ENCODE assay signal across 8 cellular contexts in genomic region chr11:45083544-45084087, GRCh38.
A peak's percentile ranks its signal among the peaks of the same experiment; 100 is the strongest.
DNase-seq lines count a peak whose midpoint lies in the region; ATAC-seq, FAIRE-seq and TF ChIP-seq lines count a peak whose summit lies in the region.

No MANE protein-coding gene starts in this region.

- DNase-seq in adrenal gland (peak in 2 of 7 donors; percentile 37), left kidney (ENCODE audit: low read depth, low spot score) (peak; percentile 45), NCI-H146 treated with DMSO at 0.1 percent for 48 hours (lab: John Stamatoyannopoulos, UW; ENCODE audit: unreplicated experiment) (no peak), frontal cortex (ENCODE audit: low spot score in 2 of 2) (no peak)

- no peak overlapping the region for H3K4me3 ChIP-seq in BLaER1 treated with 17β-estradiol and CSF1 and Interleukin-3, amounts not matched to agents 10 nM and 100 nM
- H3K4me3 ChIP-seq in HEK293 (ENCODE audit: low read depth, low read length) (no peak overlapping the region), adrenal gland (no peak overlapping the region)

- peaks cover 84 to 100% (median 97%) of the 10 kb centered on the region in 10 experiments for H3K4me1 ChIP-seq in BLaER1 treated with 17β-estradiol and CSF1 and Interleukin-3, amounts not matched to agents 10 nM and 100 nM
- H3K4me1 ChIP-seq in HEK293 (ENCODE audit: control insufficient read depth, insufficient read depth, low read length), result no peaks in the 10 kb centered on the region
- peaks cover under 1 to 17% of the 10 kb centered on the region in 2 donors for H3K4me1 ChIP-seq in adrenal gland (replicated peaks in 1 of 2)

- POLR2A ChIA-PET in HEK293 (lab: Yijun Ruan, JAX), result no interaction called here

- H3K4me2 ChIP-seq in BLaER1 treated with 17β-estradiol and CSF1 and Interleukin-3, amounts not matched to agents 10 nM and 100 nM, result peak overlapping the region; percentile 76 to 95 (median 89)

- H3K27ac ChIP-seq in BLaER1 treated with 17β-estradiol and CSF1 and Interleukin-3, amounts not matched to agents 10 nM and 100 nM, result peak overlapping the region in 9 of 11 experiments; percentile 48 to 93 (median 93); a peak in 17 of 22 replicates
- H3K27ac ChIP-seq in HEK293 (ENCODE audit: extremely low read depth, low read depth, low read length) (no peak overlapping the region), adrenal gland (no peak overlapping the region)

- FAIRE-seq in frontal cortex (lab: Jason Lieb, UNC), result no peak

- no peak for ATAC-seq in GM18861 (IDR thresholded peaks at IDR 0.05; ENCODE audit: unreplicated experiment)
- no peak for ATAC-seq in HG02840 (IDR thresholded peaks at IDR 0.05; ENCODE audit: low FRiP score, unreplicated experiment)

- TF ChIP-seq POLR2A in adrenal gland (IDR thresholded peaks at IDR 0.05), result no peak

- intact Hi-C loops in adrenal gland (cut with DNase I), result no loop called here

- H4K20me1 ChIP-seq in BLaER1 treated with 17β-estradiol and CSF1 and Interleukin-3, amounts not matched to agents 10 nM and 100 nM, result no peaks in the 10 kb centered on the region

- 20 to 32% (median 23%) methylated on average over 3 of the region's 3 CpGs for WGBS in adrenal gland, 4 donors

- H3K27me3 ChIP-seq in BLaER1 treated with 17β-estradiol and CSF1 and Interleukin-3, amounts not matched to agents 10 nM and 100 nM, result no peaks in the 10 kb centered on the region
- no peaks in the 10 kb centered on the region for H3K27me3 ChIP-seq in adrenal gland

- H3K36me3 ChIP-seq in BLaER1 treated with 17β-estradiol and CSF1 and Interleukin-3, amounts not matched to agents 10 nM and 100 nM, result no peaks in the 10 kb centered on the region
- H3K36me3 ChIP-seq in HEK293 (ENCODE audit: control insufficient read depth in 2 of 2, insufficient read depth in 1 of 2, low read length in 2 of 2) (no peaks in the 10 kb centered on the region), adrenal gland (replicated peaks in 1 of 2) (no peaks in the 10 kb centered on the region)

- peaks cover 0 to 9% (median 4%) of the 10 kb centered on the region in 11 experiments; a peak in 4 of 22 replicates for H3K9me3 ChIP-seq in BLaER1 treated with 17β-estradiol and CSF1 and Interleukin-3, amounts not matched to agents 10 nM and 100 nM (replicated peaks in 1 of 11)
- H3K9me3 ChIP-seq in HEK293 (ENCODE audit: control insufficient read depth, insufficient read depth, low read depth, low read length) (no peaks in the 10 kb centered on the region), adrenal gland (replicated peaks in 1 of 3) (no peaks in the 10 kb centered on the region)

- peak overlapping the region in 3 of 11 experiments; percentile 23 to 65 (median 52); a peak in 4 of 22 replicates for H3K9ac ChIP-seq in BLaER1 treated with 17β-estradiol and CSF1 and Interleukin-3, amounts not matched to agents 10 nM and 100 nM

- CTCF ChIA-PET in HEK293 (lab: Yijun Ruan, JAX), result interaction anchor here (0.6 to 2.1 kb wide), 8 partner anchors 20 to 152 kb away, joined by 3 to 6 read pairs (median 4); no protein-coding TSS in a partner anchor

- TF ChIP-seq CTCF in HEK293 (tag by site-specific recombination; IDR thresholded peaks at IDR 0.05) (no peak), adrenal gland (IDR thresholded peaks at IDR 0.05) (peak; percentile 14 to 42 (median 30))

TF ChIP-seq in HEK293, 187 proteins besides CTCF, POLR2A, EP300 and RAD21:
- peak; percentile 51; the same call in 1 of the 2 replicates for TF ChIP-seq ZNF26 (tag by site-specific recombination; IDR thresholded peaks at IDR 0.05)
- TF ChIP-seq ZFHX2 (tag by site-specific recombination; conservative IDR thresholded peaks at IDR 0.05), result peak; percentile 58
- TF ChIP-seq EGR2 (tag by site-specific recombination; IDR thresholded peaks at IDR 0.05; ENCODE audit: low read depth), result peak; percentile 45; the same call in 1 of the 2 replicates
- TF ChIP-seq BCL11B (tag by site-specific recombination; IDR thresholded peaks at IDR 0.05; ENCODE audit: low read depth), result no peak

Comparison
In these comparisons a context has a peak if more than half of its experiments do, and no peak if none do; other contexts are left out.
1. H3K27ac ChIP-seq: peak in BLaER1 treated with 17β-estradiol and CSF1 and Interleukin-3, amounts not matched to agents 10 nM and 100 nM (9 of 11); none in HEK293 (single experiment) and adrenal gland (0 of 5).